Comparison of ENCODE assay signal across 2 cellular contexts in genomic region chr10:14699482-14699881, GRCh38.
TF ChIP-seq lines count a peak whose summit lies in the region.

No MANE protein-coding gene starts in this region.

TF ChIP-seq in IMR-90, 13 proteins besides CTCF, POLR2A, EP300 and RAD21:
- no peak for TF ChIP-seq NFE2L2 (IDR thresholded peaks at IDR 0.05; ENCODE audit: low read depth, low read length)
- no peak for TF ChIP-seq MAFK (IDR thresholded peaks at IDR 0.05; ENCODE audit: low read depth, low read length)
- no peak for TF ChIP-seq MAZ (IDR thresholded peaks at IDR 0.05; ENCODE audit: borderline replicate concordance, low read depth, low read length)
- TF ChIP-seq CEBPB (IDR thresholded peaks at IDR 0.05; ENCODE audit: low read depth, low read length): no peak
- TF ChIP-seq BHLHE40 (IDR thresholded peaks at IDR 0.05; ENCODE audit: low read depth, low read length): no peak
- no peak for TF ChIP-seq FOS (IDR thresholded peaks at IDR 0.05; ENCODE audit: low read depth, low read length)
- TF ChIP-seq MXI1 (IDR thresholded peaks at IDR 0.05; ENCODE audit: borderline replicate concordance, low read depth, low read length): no peak

TF ChIP-seq in H1, 55 proteins besides CTCF, POLR2A, EP300 and RAD21:
- no peak for TF ChIP-seq JUN (IDR thresholded peaks at IDR 0.05; ENCODE audit: low read depth, low read length)
- TF ChIP-seq RBBP5 (IDR thresholded peaks at IDR 0.05; ENCODE audit: borderline replicate concordance, low read depth, low read length): no peak
- no peak for TF ChIP-seq KDM4A (IDR thresholded peaks at IDR 0.05; ENCODE audit: low read depth, low read length, severe bottlenecking)
TF ChIP-seq in H1: peak in this region for 0.
